In genomic region chrX:117713411-117713810, GRCh38 we compare ENCODE assay signal across 26 cellular contexts.
DNase-seq lines count a peak whose midpoint lies in the region; ATAC-seq, FAIRE-seq and TF ChIP-seq lines count a peak whose summit lies in the region.
"Had no signal": no experiment of that assay in that cellular context is flagged by ENCODE, and none has a peak within 500 bp of the region (broad histone marks: within the 10 kb centered on the region; RNA-seq: fewer than 3 reads in every experiment).

No MANE protein-coding gene starts in this region.

- H3K27ac ChIP-seq in A549 = no peak overlapping the region
- H3K27ac ChIP-seq in right lobe of liver = peak overlapping the region in 1 of 3 donors; percentile 62
- no peak overlapping the region for H3K27ac ChIP-seq in PC-3 (ENCODE audit: low read length)
- no peak overlapping the region for H3K27ac ChIP-seq in prostate gland
- H3K27ac ChIP-seq: gastroesophageal sphincter had no signal

- no peaks in the 10 kb centered on the region for H3F3A ChIP-seq in PC-3 (ENCODE audit: low read length, unreplicated experiment)

- no TSS peak for BruUV-seq in PC-3 (replicated peaks; lab: Mats Ljungman, UMichigan)

- POLR2A ChIA-PET in A549 (lab: Yijun Ruan, JAX) = no interaction called here
- POLR2A ChIA-PET in PC-3 (lab: Charles Lee; ENCODE audit: unreplicated experiment) = no interaction called here

- no peak overlapping the region for H3K4me3 ChIP-seq in A549
- H3K4me3 ChIP-seq in right lobe of liver = no peak overlapping the region
- no peak overlapping the region for H3K4me3 ChIP-seq in PC-3 (ENCODE audit: low read length)
- H3K4me3 ChIP-seq in prostate gland = no peak overlapping the region
- H3K4me3 ChIP-seq: gastroesophageal sphincter, Peyer's patch had no signal

- TF ChIP-seq CTCF in A549 (IDR thresholded peaks at IDR 0.05) (no peak), right lobe of liver (IDR thresholded peaks at IDR 0.05) (peak in 1 of 4 donors; percentile 18), PC-3 (conservative IDR thresholded peaks at IDR 0.05; ENCODE audit: low read depth, low read length) (no peak), prostate gland (IDR thresholded peaks at IDR 0.05) (no peak)

- H3K36me3 ChIP-seq in right lobe of liver = no peaks in the 10 kb centered on the region
- no peaks in the 10 kb centered on the region for H3K36me3 ChIP-seq in PC-3 (ENCODE audit: low read depth, low read length)
- no peaks in the 10 kb centered on the region for H3K36me3 ChIP-seq in prostate gland
- H3K36me3 ChIP-seq: gastroesophageal sphincter, Peyer's patch had no signal

- WGBS in A549 (ENCODE audit: missing lambda C conversion rate) = 9% methylated on average over 1 of the region's 1 CpG
- 22% methylated on average over 1 of the region's 1 CpG for WGBS in right lobe of liver (ENCODE audit: insufficient coverage, low coverage, low lambda C conversion rate, missing lambda C conversion rate)
- 33% methylated on average over 1 of the region's 1 CpG for WGBS in prostate gland

- no peaks in the 10 kb centered on the region for H3K9me2 ChIP-seq in PC-3 (replicated peaks; ENCODE audit: low read length)

- no peak overlapping the region for H3K4me2 ChIP-seq in A549
- no peak overlapping the region for H3K4me2 ChIP-seq in PC-3 (ENCODE audit: low read length)

- peak in 1 of 2 experiments; percentile 6 for DNase-seq in A549 (ENCODE audit: low read depth in 1 of 2, low spot score in 1 of 2)
- peak; percentile 51 for DNase-seq in HuH-7 (ENCODE audit: low spot score)
- peak; percentile 2 for DNase-seq in glomerular visceral epithelial cell (ENCODE audit: extremely low spot score)
- DNase-seq in right lobe of liver = no peak
- no peak for DNase-seq in PC-3
- no peak for DNase-seq in NAMALWA (ENCODE audit: low spot score)
- no peak for DNase-seq in prostate gland (ENCODE audit: low spot score)
- DNase-seq: 8988T; activated CD4-positive, alpha-beta memory T cell treated with anti-CD3 and anti-CD28 coated beads for 36 hours; activated CD4-positive, alpha-beta T cell treated with anti-CD3 and anti-CD28 coated beads for 1 hour; activated naive CD4-positive, alpha-beta T cell treated with Interleukin-2 at 50 U/mL for 16 hours; Calu3; hypothalamus; immature natural killer cell; naive B cell; NCI-H1436 treated with DMSO at 0.1 percent for 48 hours; NCI-H446 treated with DMSO at 0.1 percent for 48 hours; NCI-H774; nucleus accumbens; Peyer's patch; SHP77 treated with DMSO at 0.1 percent for 48 hours; stimulated activated naive B cell treated with anti-CD40 and anti-IgM and Interleukin-4, amounts not matched to agents 10 μg/mL and 1 μg/mL and 100 μg/mL, for 72 hours; substantia nigra had no signal

- no peak overlapping the region for H3K9ac ChIP-seq in PC-3 (ENCODE audit: low read length)

- H3K27me3 ChIP-seq in right lobe of liver (no peaks in the 10 kb centered on the region), PC-3 (ENCODE audit: low read length) (no peaks in the 10 kb centered on the region), prostate gland (replicated peaks; ENCODE audit: insufficient read depth) (no peaks in the 10 kb centered on the region)
- H3K27me3 ChIP-seq: gastroesophageal sphincter, Peyer's patch had no signal

- peak; percentile 23 for FAIRE-seq in A549 (lab: Jason Lieb, UNC)
- FAIRE-seq: GM19239 had no signal

- H3K79me2 ChIP-seq in PC-3 (ENCODE audit: low read length) = no peaks in the 10 kb centered on the region

- no peaks in the 10 kb centered on the region for H3K9me3 ChIP-seq in A549
- no peaks in the 10 kb centered on the region for H3K9me3 ChIP-seq in right lobe of liver
- H3K9me3 ChIP-seq in PC-3 (ENCODE audit: low read length) = no peaks in the 10 kb centered on the region
- H3K9me3 ChIP-seq in prostate gland = no peaks in the 10 kb centered on the region
- H3K9me3 ChIP-seq: gastroesophageal sphincter, Peyer's patch had no signal

- CTCF ChIA-PET in A549 (lab: Yijun Ruan, JAX) (no interaction called here), PC-3 (lab: Charles Lee) (no interaction called here)

- H4K20me1 ChIP-seq in PC-3 (ENCODE audit: low read length) = no peaks in the 10 kb centered on the region

- ATAC-seq in A549 (no peak), right lobe of liver (peak; percentile 76 to 99 (median 91)), GM21390 (IDR thresholded peaks at IDR 0.05; ENCODE audit: unreplicated experiment) (no peak), PC-3 (no peak)
- ATAC-seq: gastroesophageal sphincter; stimulated activated naive B cell treated with anti-CD40 and anti-IgM and Interleukin-4, amounts not matched to agents 10 μg/mL and 1 μg/mL and 100 μg/mL, for 72 hours had no signal

- no peak for TF ChIP-seq POLR2A in A549 (IDR thresholded peaks at IDR 0.05; ENCODE audit: low read length)
- TF ChIP-seq POLR2A in right lobe of liver (IDR thresholded peaks at IDR 0.05) = no peak
- no peak for TF ChIP-seq POLR2A in prostate gland (IDR thresholded peaks at IDR 0.05)

- no peak for TF ChIP-seq EP300 in A549 (IDR thresholded peaks at IDR 0.05)

- intact Hi-C loops in right lobe of liver (cut with DNase I) = no loop called here
- intact Hi-C loops in PC-3 (cut with micrococcal nuclease) = no loop called here
- intact Hi-C loops in prostate gland (cut with DNase I) = no loop called here

- H2AFZ ChIP-seq in PC-3 (ENCODE audit: low read length) = no peak overlapping the region

- no peak for TF ChIP-seq RAD21 in A549 (conservative IDR thresholded peaks at IDR 0.05 in 1 of 2, IDR thresholded peaks at IDR 0.05 in 1 of 2)

- H3K4me1 ChIP-seq in A549 (no peaks in the 10 kb centered on the region), right lobe of liver (no peaks in the 10 kb centered on the region), PC-3 (ENCODE audit: insufficient read depth, low read length) (no peaks in the 10 kb centered on the region), prostate gland (replicated peaks) (no peaks in the 10 kb centered on the region)
- H3K4me1 ChIP-seq: gastroesophageal sphincter, Peyer's patch had no signal

TF ChIP-seq in A549, 52 proteins besides CTCF, POLR2A, EP300 and RAD21:
- TF ChIP-seq SMC3 (IDR thresholded peaks at IDR 0.05) (no peak), ZNF302 (CRISPR knock-in tag; IDR thresholded peaks at IDR 0.05) (no peak), CEBPB (IDR thresholded peaks at IDR 0.05) (no peak), RNF2 (IDR thresholded peaks at IDR 0.05; ENCODE audit: borderline replicate concordance, low read depth) (no peak), FOSB (CRISPR knock-in tag; IDR thresholded peaks at IDR 0.05) (no peak), PHF8 (IDR thresholded peaks at IDR 0.05; ENCODE audit: borderline replicate concordance, low read depth) (no peak), RFX5 (IDR thresholded peaks at IDR 0.05) (no peak), EHF (CRISPR knock-in tag; IDR thresholded peaks at IDR 0.05) (no peak), NPAS2 (CRISPR knock-in tag; IDR thresholded peaks at IDR 0.05; ENCODE audit: borderline replicate concordance) (no peak), RCOR1 (IDR thresholded peaks at IDR 0.05; ENCODE audit: low read depth, low read length) (no peak), HEYL (CRISPR knock-in tag; IDR thresholded peaks at IDR 0.05) (no peak), REST (IDR thresholded peaks at IDR 0.05) (no peak), BHLHE40 (IDR thresholded peaks at IDR 0.05; ENCODE audit: low read depth, low read length) (no peak), ZFP36 (IDR thresholded peaks at IDR 0.05; ENCODE audit: borderline replicate concordance, partially characterized antibody) (no peak), CHD4 (IDR thresholded peaks at IDR 0.05; ENCODE audit: borderline replicate concordance) (no peak), USF2 (IDR thresholded peaks at IDR 0.05) (no peak), ATOH8 (CRISPR knock-in tag; IDR thresholded peaks at IDR 0.05; ENCODE audit: low read depth) (no peak), MYC (IDR thresholded peaks at IDR 0.05; ENCODE audit: borderline replicate concordance, low read length) (no peak)

Comparison
In these comparisons a context has a peak if more than half of its experiments do, and no peak if none do; other contexts are left out.
1. ATAC-seq: peak in right lobe of liver (4 of 4); none in A549 (0 of 2), GM21390 (single experiment) and PC-3 (single experiment).
2. DNase-seq: peak in HuH-7 (single experiment) and glomerular visceral epithelial cell (single experiment); none in right lobe of liver (0 of 3), PC-3 (single experiment), NAMALWA (single experiment) and prostate gland (single experiment).